8 cellular contexts compared by ENCODE assay signal in genomic region chr9:137189297-137190295, GRCh38. TPM values are rescaled to one million over a fixed set of nuclear protein-coding genes. Genes with fewer than 3 reads are reported as not detected.
DNase-seq lines count a peak whose midpoint lies in the region; ATAC-seq and TF ChIP-seq lines count a peak whose summit lies in the region.

No MANE protein-coding gene starts in this region.

- TF ChIP-seq POLR2A in right lobe of liver (IDR thresholded peaks at IDR 0.05) (no peak), tibial nerve (IDR thresholded peaks at IDR 0.05) (no peak)

- DNase-seq in activated T-cell treated with anti-CD3 and anti-CD28 coated beads, Interleukin-2, amount 50 U/mL, for 4 hours, result no peak
- no peak for DNase-seq in activated T-cell treated with anti-CD3 and anti-CD28 coated beads, Interleukin-2, amount 50 U/mL, for 1 hour
- no peak for DNase-seq in right lobe of liver
- no peak for DNase-seq in tibial nerve (ENCODE audit: low spot score in 2 of 2)
- DNase-seq in AG08395 (ENCODE audit: low spot score), result no peak
- no peak for DNase-seq in amniotic stem cell (lab: John Stamatoyannopoulos, UW)

- H3K36me3 ChIP-seq in right lobe of liver (peaks cover 0 to 17% (median 4%) of the 10 kb centered on the region in 4 donors), tibial nerve (peaks cover 0 to 53% (median 10%) of the 10 kb centered on the region in 3 donors)

- peak overlapping the region; percentile 96 for H3K4me3 Mint-ChIP-seq in activated T-cell treated with anti-CD3 and anti-CD28 coated beads, Interleukin-2, amount 50 U/mL, for 4 hours

- peaks cover 4% of the 10 kb centered on the region for H3K36me3 Mint-ChIP-seq in activated T-cell treated with anti-CD3 and anti-CD28 coated beads, Interleukin-2, amount 50 U/mL, for 4 hours (ENCODE audit: insufficient read depth)

- H3K27me3 ChIP-seq in right lobe of liver, result no peaks in the 10 kb centered on the region
- no peaks in the 10 kb centered on the region for H3K27me3 ChIP-seq in tibial nerve

- H3K9me3 Mint-ChIP-seq in activated T-cell treated with anti-CD3 and anti-CD28 coated beads, Interleukin-2, amount 50 U/mL, for 4 hours, result no peaks in the 10 kb centered on the region

- TF ChIP-seq CTCF in right lobe of liver (IDR thresholded peaks at IDR 0.05), result no peak
- no peak for TF ChIP-seq CTCF in tibial nerve (IDR thresholded peaks at IDR 0.05)

- 14% methylated on average over 8 of the region's 23 CpGs for WGBS in right lobe of liver (ENCODE audit: insufficient coverage, low coverage, low lambda C conversion rate, missing lambda C conversion rate)
- 24 to 48% methylated on average over 18 to 23 of the region's 23 CpGs for WGBS in tibial nerve, 2 donors

- H3K4me1 Mint-ChIP-seq in activated T-cell treated with anti-CD3 and anti-CD28 coated beads, Interleukin-2, amount 50 U/mL, for 4 hours (ENCODE audit: low read depth), result peaks cover 31% of the 10 kb centered on the region

- H3K27ac ChIP-seq in angular gyrus (ENCODE audit: low read depth, low read length) (peak overlapping the region; percentile 96), right lobe of liver (peak overlapping the region; percentile 85 to 92 (median 91)), tibial nerve (peak overlapping the region; percentile 67 to 98 (median 94))

- peak overlapping the region; percentile 90 to 100 (median 98) for H3K4me3 ChIP-seq in right lobe of liver
- H3K4me3 ChIP-seq in tibial nerve, result peak overlapping the region; percentile 78 to 99 (median 91)

- H3K9me3 ChIP-seq in right lobe of liver (no peaks in the 10 kb centered on the region), tibial nerve (no peaks in the 10 kb centered on the region)

- no peaks in the 10 kb centered on the region for H3K27me3 Mint-ChIP-seq in activated T-cell treated with anti-CD3 and anti-CD28 coated beads, Interleukin-2, amount 50 U/mL, for 4 hours (ENCODE audit: low read depth)

- no peak for TF ChIP-seq EP300 in tibial nerve (IDR thresholded peaks at IDR 0.05)

- no peak for ATAC-seq in activated T-cell treated with anti-CD3 and anti-CD28 coated beads, Interleukin-2, amount 50 U/mL, for 4 hours
- ATAC-seq in right lobe of liver (peak in 2 of 4 donors; percentile 3 to 20), GM21723 (IDR thresholded peaks at IDR 0.05; ENCODE audit: unreplicated experiment) (no peak)

- H3K4me1 ChIP-seq in right lobe of liver, result peaks cover 0 to 42% (median 19%) of the 10 kb centered on the region in 4 donors
- H3K4me1 ChIP-seq in tibial nerve, result peaks cover 7 to 66% (median 34%) of the 10 kb centered on the region in 4 donors

- intact Hi-C loops in right lobe of liver (cut with DNase I), result loop anchor here in 1 of 2 donors (10.0 kb wide), 1 partner anchor 45 kb away; the partner anchor contains the start of gene SLC34A3

RNA-seq across cellular contexts. Expression of gene SSNA1, which starts 1.1 kb away (rescaled TPM):
- total RNA-seq in activated T-cell treated with anti-CD3 and anti-CD28 coated beads, Interleukin-2, amount 50 U/mL, for 4 hours, result 100 to 1,000 TPM; 144 to 156 (median 150) TPM
- total RNA-seq in right lobe of liver (10 to 100 TPM; 21.5 to 53.3 (median 25.5) TPM), tibial nerve (10 to 100 TPM; 37.3 to 73.9 (median 53.5) TPM)

RNA-seq across cellular contexts. Expression of gene ANAPC2, which starts 1.2 kb away (rescaled TPM):
- total RNA-seq in activated T-cell treated with anti-CD3 and anti-CD28 coated beads, Interleukin-2, amount 50 U/mL, for 4 hours, result 10 to 100 TPM; 71.9 to 86.3 (median 73.3) TPM
- total RNA-seq in right lobe of liver (10 to 100 TPM; 16.1 to 36.5 (median 27.9) TPM), tibial nerve (10 to 100 TPM; 41.6 to 73.0 (median 58.9) TPM)

RNA-seq across cellular contexts. Expression of gene TPRN, which starts 10.9 kb away (rescaled TPM):
- 10 to 100 TPM; 15.4 to 15.6 (median 15.5) TPM for total RNA-seq in activated T-cell treated with anti-CD3 and anti-CD28 coated beads, Interleukin-2, amount 50 U/mL, for 4 hours
- total RNA-seq in right lobe of liver (10 to 100 TPM; 12.1 to 28.9 (median 18.1) TPM), tibial nerve (10 to 100 TPM in 1 of 4 donors, 1 to 10 TPM in 3; 6.8 to 12.3 (median 8.9) TPM)

RNA-seq across cellular contexts. Expression of gene TMEM203, which starts 15.9 kb away (rescaled TPM):
- 10 to 100 TPM; 42.3 to 45.1 (median 44.4) TPM for total RNA-seq in activated T-cell treated with anti-CD3 and anti-CD28 coated beads, Interleukin-2, amount 50 U/mL, for 4 hours
- total RNA-seq in right lobe of liver (10 to 100 TPM; 17.7 to 28.0 (median 23.9) TPM), tibial nerve (10 to 100 TPM; 23.1 to 47.9 (median 30.0) TPM)

RNA-seq across cellular contexts. Expression of gene NDOR1, which starts 15.9 kb away (rescaled TPM):
- total RNA-seq in activated T-cell treated with anti-CD3 and anti-CD28 coated beads, Interleukin-2, amount 50 U/mL, for 4 hours, result 10 to 100 TPM; 45.2 to 53.7 (median 50.5) TPM
- total RNA-seq in right lobe of liver (1 to 10 TPM; 4.7 to 9.6 (median 7.4) TPM), tibial nerve (10 to 100 TPM in 3 of 4 donors, 1 to 10 TPM in 1; 9.4 to 20.1 (median 14.3) TPM)
